16 cellular contexts compared by ENCODE assay signal in the genomic region with DNA sequence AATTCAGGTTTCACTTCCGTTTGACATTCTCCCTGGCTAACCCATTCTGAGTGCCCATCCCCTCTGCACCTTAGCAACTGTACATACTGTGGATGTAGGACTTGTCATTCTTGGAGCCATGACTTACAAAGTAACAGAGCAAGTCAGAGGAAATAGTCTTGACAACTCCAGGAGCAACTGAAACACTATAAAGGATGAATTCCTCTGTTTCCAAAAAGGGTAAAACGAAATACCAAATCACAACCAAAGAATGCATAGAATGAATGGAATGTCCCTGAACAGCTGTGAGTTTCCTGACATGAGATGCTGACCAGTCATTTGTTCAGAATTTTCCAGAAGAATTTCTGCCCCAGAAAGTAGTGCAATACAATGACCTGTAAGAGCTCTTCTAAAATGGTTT.
DNase-seq lines count a peak whose midpoint lies in the region; TF ChIP-seq lines count a peak whose summit lies in the region.
"Had no signal": no experiment of that assay in that cellular context is flagged by ENCODE, and none has a peak within 500 bp of the region (broad histone marks: within the 10 kb centered on the region; RNA-seq: fewer than 3 reads in every experiment).

No MANE protein-coding gene starts in this region.

- no peak overlapping the region for H3K4me3 ChIP-seq in esophagus squamous epithelium
- H3K4me3 ChIP-seq: BLaER1 treated with 17β-estradiol and CSF1 and Interleukin-3, amounts not matched to agents 10 nM and 100 nM; heart right ventricle; right lobe of liver; tibial artery had no signal

- intact Hi-C loops in esophagus squamous epithelium (cut with DNase I): no loop called here

- no peak for TF ChIP-seq POLR2A in esophagus squamous epithelium (IDR thresholded peaks at IDR 0.05)

- H3K4me1 ChIP-seq in esophagus squamous epithelium: no peaks in the 10 kb centered on the region
- H3K4me1 ChIP-seq: heart right ventricle had no signal

- H3K4me1 Mint-ChIP-seq in chondrocyte (ENCODE audit: low read depth): peaks cover 78% of the 10 kb centered on the region
- no peaks in the 10 kb centered on the region for H3K4me1 Mint-ChIP-seq in activated CD4-positive, alpha-beta memory T cell treated with anti-CD3 and anti-CD28 coated beads, Interleukin-2, amount 10 ng/mL, durations not matched to agents 7 days and 5 days

- no peaks in the 10 kb centered on the region for H3K36me3 ChIP-seq in esophagus squamous epithelium
- H3K36me3 ChIP-seq: BLaER1 treated with 17β-estradiol and CSF1 and Interleukin-3, amounts not matched to agents 10 nM and 100 nM; heart right ventricle; right lobe of liver; tibial artery had no signal

- peaks cover 0 to 5% (median 3%) of the 10 kb centered on the region in 3 donors for H3K9me3 ChIP-seq in esophagus squamous epithelium
- H3K9me3 ChIP-seq: right lobe of liver had no signal

- POLR2A ChIA-PET in activated CD4-positive, alpha-beta memory T cell treated with anti-CD3 and anti-CD28 coated beads, Interleukin-2, amount 10 ng/mL, durations not matched to agents 7 days and 5 days (lab: Charles Lee): no interaction called here

- H3K27ac ChIP-seq in esophagus squamous epithelium: no peak overlapping the region
- H3K27ac ChIP-seq: BLaER1 treated with 17β-estradiol and CSF1 and Interleukin-3, amounts not matched to agents 10 nM and 100 nM; heart right ventricle; right lobe of liver; tibial artery had no signal

- no peak for TF ChIP-seq RAD21 in Ishikawa (IDR thresholded peaks at IDR 0.05; ENCODE audit: low read depth)

- DNase-seq in AG08395 (ENCODE audit: low spot score) (peak; percentile 85), chondrocyte (ENCODE audit: low spot score) (no peak), kidney glomerular epithelial cell (lab: John Stamatoyannopoulos, UW) (peak; percentile 86), esophagus squamous epithelium (lab: John Stamatoyannopoulos, UW) (no peak), CD1c-positive myeloid dendritic cell (ENCODE audit: extremely low spot score) (no peak), NCI-H446 treated with DMSO at 0.1 percent for 48 hours (lab: John Stamatoyannopoulos, UW) (no peak)
- no peak for DNase-seq in activated CD4-positive, alpha-beta memory T cell treated with anti-CD3 and anti-CD28 coated beads, Interleukin-2, amount 10 ng/mL, durations not matched to agents 7 days and 5 days
- DNase-seq: GDM1, heart right ventricle, NCI-H1105 treated with DMSO at 0.1 percent for 48 hours, NCI-H69, right lobe of liver, tibial artery had no signal

- no peak for TF ChIP-seq CTCF in chondrocyte (IDR thresholded peaks at IDR 0.05)
- TF ChIP-seq CTCF in esophagus squamous epithelium (IDR thresholded peaks at IDR 0.05): no peak

- CTCF ChIA-PET in activated CD4-positive, alpha-beta memory T cell treated with anti-CD3 and anti-CD28 coated beads, Interleukin-2, amount 10 ng/mL, durations not matched to agents 7 days and 5 days (lab: Charles Lee): no interaction called here

- WGBS in esophagus squamous epithelium, 2 donors: 65 to 77% methylated on average over 2 of the region's 2 CpGs

- H3K27ac Mint-ChIP-seq in chondrocyte (ENCODE audit: unreplicated experiment): peak overlapping the region; percentile 92
- no peak overlapping the region for H3K27ac Mint-ChIP-seq in activated CD4-positive, alpha-beta memory T cell treated with anti-CD3 and anti-CD28 coated beads, Interleukin-2, amount 10 ng/mL, durations not matched to agents 7 days and 5 days
- H3K27ac Mint-ChIP-seq: activated T-helper 2 cell treated with anti-CD3 and anti-CD28 coated beads, Interferon-gamma antibody, Interleukin-2, Interleukin-4, amounts not matched to agents 10 μg/mL and 5 μg/mL and 100 μg/mL, durations not matched to agents 14 hours and 24 hours and 36 hours had no signal

- H3K27me3 Mint-ChIP-seq in chondrocyte (ENCODE audit: low read depth): no peaks in the 10 kb centered on the region
- no peaks in the 10 kb centered on the region for H3K27me3 Mint-ChIP-seq in activated CD4-positive, alpha-beta memory T cell treated with anti-CD3 and anti-CD28 coated beads, Interleukin-2, amount 10 ng/mL, durations not matched to agents 7 days and 5 days

- H3K27me3 ChIP-seq in esophagus squamous epithelium: peaks cover 0 to 24% (median 0%) of the 10 kb centered on the region in 4 donors
- H3K27me3 ChIP-seq: BLaER1 treated with 17β-estradiol and CSF1 and Interleukin-3, amounts not matched to agents 10 nM and 100 nM; right lobe of liver; tibial artery had no signal

- no peak for TF ChIP-seq EP300 in Ishikawa (IDR thresholded peaks at IDR 0.05; ENCODE audit: borderline replicate concordance)

- peaks cover 18% of the 10 kb centered on the region for H3K9me3 Mint-ChIP-seq in chondrocyte (ENCODE audit: low read depth)
- peaks cover 2% of the 10 kb centered on the region for H3K9me3 Mint-ChIP-seq in activated CD4-positive, alpha-beta memory T cell treated with anti-CD3 and anti-CD28 coated beads, Interleukin-2, amount 10 ng/mL, durations not matched to agents 7 days and 5 days
- H3K9me3 Mint-ChIP-seq: activated T-helper 2 cell treated with anti-CD3 and anti-CD28 coated beads, Interferon-gamma antibody, Interleukin-2, Interleukin-4, amounts not matched to agents 10 μg/mL and 5 μg/mL and 100 μg/mL, durations not matched to agents 14 hours and 24 hours and 36 hours had no signal

- no peak overlapping the region for H3K4me3 Mint-ChIP-seq in chondrocyte (ENCODE audit: unreplicated experiment)
- no peak overlapping the region for H3K4me3 Mint-ChIP-seq in activated CD4-positive, alpha-beta memory T cell treated with anti-CD3 and anti-CD28 coated beads, Interleukin-2, amount 10 ng/mL, durations not matched to agents 7 days and 5 days

- peaks cover 8% of the 10 kb centered on the region for H3K36me3 Mint-ChIP-seq in chondrocyte (ENCODE audit: low read depth)
- no peaks in the 10 kb centered on the region for H3K36me3 Mint-ChIP-seq in activated CD4-positive, alpha-beta memory T cell treated with anti-CD3 and anti-CD28 coated beads, Interleukin-2, amount 10 ng/mL, durations not matched to agents 7 days and 5 days (ENCODE audit: low read depth)

TF ChIP-seq in Ishikawa, 13 proteins besides CTCF, POLR2A, EP300 and RAD21:
- no peak for TF ChIP-seq CREB1 (IDR thresholded peaks at IDR 0.05; ENCODE audit: low read depth)
- TF ChIP-seq TEAD4 (IDR thresholded peaks at IDR 0.05): peak; percentile 37; the same call in 1 of the 2 replicates

Comparison
In these comparisons a context has a peak if more than half of its experiments do, and no peak if none do; other contexts are left out.
1. DNase-seq: peak in AG08395 (single experiment) and kidney glomerular epithelial cell (single experiment); none in chondrocyte (single experiment), esophagus squamous epithelium (single experiment), CD1c-positive myeloid dendritic cell (single experiment), activated CD4-positive, alpha-beta memory T cell treated with anti-CD3 and anti-CD28 coated beads, Interleukin-2, amount 10 ng/mL, durations not matched to agents 7 days and 5 days (single experiment) and NCI-H446 treated with DMSO at 0.1 percent for 48 hours (single experiment).